ENCODE assay signal across 2 cellular contexts in the genomic region with DNA sequence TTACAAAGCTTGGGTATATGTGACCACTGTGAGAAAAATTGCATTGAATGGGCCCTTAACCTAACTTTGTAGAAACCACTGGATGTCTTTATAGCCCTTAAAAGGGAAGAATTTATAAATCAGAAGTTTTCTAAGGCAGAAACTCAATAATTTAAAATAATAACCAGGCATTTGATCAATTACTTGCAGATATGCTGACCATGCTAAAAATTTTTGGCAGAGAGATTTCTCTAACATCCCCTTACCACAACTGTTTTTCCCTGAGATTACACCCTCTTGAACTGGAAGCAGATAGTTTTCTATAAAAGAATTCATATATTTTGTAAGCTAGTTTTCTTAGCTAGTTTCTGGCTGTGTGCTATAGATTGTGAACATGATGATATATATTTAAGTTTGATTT.
TF ChIP-seq lines count a peak whose summit lies in the region.

No MANE protein-coding gene starts in this region.

TF ChIP-seq in HepG2, 621 proteins besides CTCF, POLR2A, EP300 and RAD21 (continued from another document):
- TF ChIP-seq ZNF383 (CRISPR knock-in tag; IDR thresholded peaks at IDR 0.05; ENCODE audit: borderline replicate concordance) = no peak
- TF ChIP-seq MAFF (IDR thresholded peaks at IDR 0.05; ENCODE audit: low read depth, low read length) = peak; percentile 85
- no peak for TF ChIP-seq ZNF574 (CRISPR knock-in tag; IDR thresholded peaks at IDR 0.05)
- TF ChIP-seq CENPX (CRISPR knock-in tag; IDR thresholded peaks at IDR 0.05) = no peak
- no peak for TF ChIP-seq MED13 (CRISPR knock-in tag; IDR thresholded peaks at IDR 0.05)
- peak; percentile 85 to 93 for TF ChIP-seq MAFK (conservative IDR thresholded peaks at IDR 0.05 in 1 of 2, IDR thresholded peaks at IDR 0.05 in 1 of 2; ENCODE audit: low read length in 2 of 2)
- TF ChIP-seq U2AF2 (IDR thresholded peaks at IDR 0.05; ENCODE audit: low read depth, low read length) = no peak
- no peak for TF ChIP-seq MTF1 (CRISPR knock-in tag; IDR thresholded peaks at IDR 0.05)
- TF ChIP-seq TMF1 (CRISPR knock-in tag; IDR thresholded peaks at IDR 0.05; ENCODE audit: low read depth) = no peak
- TF ChIP-seq CCAR2 (optimal IDR thresholded peaks at IDR 0.05; ENCODE audit: low read depth, low read length) = no peak
- TF ChIP-seq, protein P1, sequence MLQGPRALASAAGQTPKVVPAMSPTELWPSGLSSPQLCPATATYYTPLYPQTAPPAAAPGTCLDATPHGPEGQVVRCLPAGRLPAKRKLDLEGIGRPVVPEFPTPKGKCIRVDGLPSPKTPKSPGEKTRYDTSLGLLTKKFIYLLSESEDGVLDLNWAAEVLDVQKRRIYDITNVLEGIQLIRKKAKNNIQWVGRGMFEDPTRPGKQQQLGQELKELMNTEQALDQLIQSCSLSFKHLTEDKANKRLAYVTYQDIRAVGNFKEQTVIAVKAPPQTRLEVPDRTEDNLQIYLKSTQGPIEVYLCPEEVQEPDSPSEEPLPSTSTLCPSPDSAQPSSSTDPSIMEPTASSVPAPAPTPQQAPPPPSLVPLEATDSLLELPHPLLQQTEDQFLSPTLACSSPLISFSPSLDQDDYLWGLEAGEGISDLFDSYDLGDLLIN (CRISPR knock-in tag; IDR thresholded peaks at IDR 0.05; ENCODE audit: borderline replicate concordance) = no peak
TF ChIP-seq in HepG2: peak in this region for 2.

TF ChIP-seq in K562, 482 proteins besides CTCF, POLR2A, EP300 and RAD21 (continued from another document):
- TF ChIP-seq, protein P2, sequence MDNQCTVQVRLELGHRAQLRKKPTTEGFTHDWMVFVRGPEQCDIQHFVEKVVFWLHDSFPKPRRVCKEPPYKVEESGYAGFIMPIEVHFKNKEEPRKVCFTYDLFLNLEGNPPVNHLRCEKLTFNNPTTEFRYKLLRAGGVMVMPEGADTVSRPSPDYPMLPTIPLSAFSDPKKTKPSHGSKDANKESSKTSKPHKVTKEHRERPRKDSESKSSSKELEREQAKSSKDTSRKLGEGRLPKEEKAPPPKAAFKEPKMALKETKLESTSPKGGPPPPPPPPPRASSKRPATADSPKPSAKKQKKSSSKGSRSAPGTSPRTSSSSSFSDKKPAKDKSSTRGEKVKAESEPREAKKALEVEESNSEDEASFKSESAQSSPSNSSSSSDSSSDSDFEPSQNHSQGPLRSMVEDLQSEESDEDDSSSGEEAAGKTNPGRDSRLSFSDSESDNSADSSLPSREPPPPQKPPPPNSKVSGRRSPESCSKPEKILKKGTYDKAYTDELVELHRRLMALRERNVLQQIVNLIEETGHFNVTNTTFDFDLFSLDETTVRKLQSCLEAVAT (IDR thresholded peaks at IDR 0.05) = no peak
- TF ChIP-seq, protein P3, sequence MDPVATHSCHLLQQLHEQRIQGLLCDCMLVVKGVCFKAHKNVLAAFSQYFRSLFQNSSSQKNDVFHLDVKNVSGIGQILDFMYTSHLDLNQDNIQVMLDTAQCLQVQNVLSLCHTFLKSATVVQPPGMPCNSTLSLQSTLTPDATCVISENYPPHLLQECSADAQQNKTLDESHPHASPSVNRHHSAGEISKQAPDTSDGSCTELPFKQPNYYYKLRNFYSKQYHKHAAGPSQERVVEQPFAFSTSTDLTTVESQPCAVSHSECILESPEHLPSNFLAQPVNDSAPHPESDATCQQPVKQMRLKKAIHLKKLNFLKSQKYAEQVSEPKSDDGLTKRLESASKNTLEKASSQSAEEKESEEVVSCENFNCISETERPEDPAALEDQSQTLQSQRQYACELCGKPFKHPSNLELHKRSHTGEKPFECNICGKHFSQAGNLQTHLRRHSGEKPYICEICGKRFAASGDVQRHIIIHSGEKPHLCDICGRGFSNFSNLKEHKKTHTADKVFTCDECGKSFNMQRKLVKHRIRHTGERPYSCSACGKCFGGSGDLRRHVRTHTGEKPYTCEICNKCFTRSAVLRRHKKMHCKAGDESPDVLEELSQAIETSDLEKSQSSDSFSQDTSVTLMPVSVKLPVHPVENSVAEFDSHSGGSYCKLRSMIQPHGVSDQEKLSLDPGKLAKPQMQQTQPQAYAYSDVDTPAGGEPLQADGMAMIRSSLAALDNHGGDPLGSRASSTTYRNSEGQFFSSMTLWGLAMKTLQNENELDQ (CRISPR knock-in tag; IDR thresholded peaks at IDR 0.05; ENCODE audit: borderline replicate concordance) = no peak
- TF ChIP-seq MAFK (IDR thresholded peaks at IDR 0.05; ENCODE audit: low read length) (peak; percentile 73), ZNF316 (IDR thresholded peaks at IDR 0.05) (peak; percentile 63), MAFF (IDR thresholded peaks at IDR 0.05; ENCODE audit: low read length) (peak; percentile 51), MAFG (tag; conservative IDR thresholded peaks at IDR 0.05) (peak; percentile 36)
